ENCODE assay signal across 8 cellular contexts in genomic region chr5:149731332-149731616, GRCh38. TPM values are rescaled to one million over a fixed set of nuclear protein-coding genes. Genes with fewer than 3 reads are reported as not detected.
A peak's percentile ranks its signal among the peaks of the same experiment; 100 is the strongest.
DNase-seq lines count a peak whose midpoint lies in the region; ATAC-seq and TF ChIP-seq lines count a peak whose summit lies in the region.

No MANE protein-coding gene starts in this region.

- H3K4me1 Mint-ChIP-seq in T-helper 17 cell (peaks cover 6% of the 10 kb centered on the region), glutamatergic neuron (ENCODE audit: low read depth, unreplicated experiment) (peaks cover 8% of the 10 kb centered on the region)

- 1% methylated on average over 18 of the region's 23 CpGs for WGBS in smooth muscle cell (ENCODE audit: low lambda C conversion rate)

- peak overlapping the region; percentile 95 for H2AFZ ChIP-seq in smooth muscle cell (ENCODE audit: low read depth)

- peak overlapping the region; percentile 99 for H3K4me2 ChIP-seq in smooth muscle cell

- peak overlapping the region; percentile 69 for H3K9ac ChIP-seq in smooth muscle cell (ENCODE audit: low read depth)

- peak overlapping the region; percentile 84 for H3K27ac Mint-ChIP-seq in T-helper 17 cell
- no peak overlapping the region for H3K27ac Mint-ChIP-seq in glutamatergic neuron (ENCODE audit: unreplicated experiment)

- no peaks in the 10 kb centered on the region for H3F3A ChIP-seq in smooth muscle cell (ENCODE audit: low read depth)

- H3K36me3 ChIP-seq in smooth muscle cell (ENCODE audit: low read depth), result no peaks in the 10 kb centered on the region

- no peaks in the 10 kb centered on the region for H3K27me3 Mint-ChIP-seq in T-helper 17 cell
- peaks cover 9% of the 10 kb centered on the region for H3K27me3 Mint-ChIP-seq in glutamatergic neuron (ENCODE audit: unreplicated experiment)

- H3K36me3 Mint-ChIP-seq in T-helper 17 cell (ENCODE audit: low read depth), result no peaks in the 10 kb centered on the region
- no peaks in the 10 kb centered on the region for H3K36me3 Mint-ChIP-seq in glutamatergic neuron (ENCODE audit: unreplicated experiment)

- peaks cover 4% of the 10 kb centered on the region for H3K9me3 Mint-ChIP-seq in glutamatergic neuron (ENCODE audit: unreplicated experiment)

- peak overlapping the region; percentile 92 for H3K4me3 Mint-ChIP-seq in T-helper 17 cell
- peak overlapping the region; percentile 88 for H3K4me3 Mint-ChIP-seq in glutamatergic neuron (ENCODE audit: unreplicated experiment)

- H3K4me1 ChIP-seq in smooth muscle cell (ENCODE audit: low read depth), result peaks cover 13% of the 10 kb centered on the region

- H3K9me3 ChIP-seq in T-helper 17 cell (ENCODE audit: control insufficient read depth, low read length, poor library complexity, severe bottlenecking) (no peaks in the 10 kb centered on the region), smooth muscle cell (replicated peaks; ENCODE audit: low read depth) (no peaks in the 10 kb centered on the region)

- peak overlapping the region; percentile 61 for H3K27ac ChIP-seq in smooth muscle cell (ENCODE audit: low read depth)

- H3K79me2 ChIP-seq in smooth muscle cell (ENCODE audit: low read depth), result peaks cover 8% of the 10 kb centered on the region

- DNase-seq in activated CD4-positive, CD25-positive, alpha-beta regulatory T cell treated with anti-CD3 and anti-CD28 coated beads, Interleukin-2, amount 50 U/mL, for 72 hours, result peak; percentile 47
- no peak for DNase-seq in activated CD4-positive, CD25-positive, alpha-beta regulatory T cell (lab: John Stamatoyannopoulos, UW)
- no peak for DNase-seq in T-helper 17 cell
- DNase-seq in glutamatergic neuron, result peak; percentile 25
- DNase-seq in smooth muscle cell (lab: John Stamatoyannopoulos, UW; ENCODE audit: unreplicated experiment), result peak; percentile 68

- TF ChIP-seq CTCF in glutamatergic neuron (IDR thresholded peaks at IDR 0.05; ENCODE audit: partially characterized antibody, unreplicated experiment) (no peak), smooth muscle cell (IDR thresholded peaks at IDR 0.05; ENCODE audit: borderline replicate concordance, insufficient read depth, poor library complexity, severe bottlenecking) (no peak)

- H4K20me1 ChIP-seq in smooth muscle cell (ENCODE audit: low read depth), result no peaks in the 10 kb centered on the region

- no peaks in the 10 kb centered on the region for H3K27me3 ChIP-seq in smooth muscle cell (ENCODE audit: low read depth)

- ATAC-seq in T-helper 17 cell, result no peak
- ATAC-seq in GM18861 (IDR thresholded peaks at IDR 0.05; ENCODE audit: unreplicated experiment), result no peak
- no peak for ATAC-seq in GM18517 (IDR thresholded peaks at IDR 0.05; ENCODE audit: unreplicated experiment)
- ATAC-seq in HG03565 (IDR thresholded peaks at IDR 0.05; ENCODE audit: unreplicated experiment), result no peak

- H3K4me3 ChIP-seq in smooth muscle cell, result peak overlapping the region; percentile 94

RNA-seq across cellular contexts. Expression of gene PPARGC1B, which starts 1.2 kb away (rescaled TPM):
- total RNA-seq in T-helper 17 cell (1 to 10 TPM; 4.4 to 4.6 TPM), glutamatergic neuron (ENCODE audit: unreplicated experiment) (4.4 TPM), smooth muscle cell (1.3 and 3.3 TPM in 2 replicates)
- polyA plus RNA-seq in smooth muscle cell, result 1.1 and 1.7 TPM in 2 replicates

Comparison
In these comparisons a context has a peak if more than half of its experiments do, and no peak if none do; other contexts are left out.
1. DNase-seq: peak in activated CD4-positive, CD25-positive, alpha-beta regulatory T cell treated with anti-CD3 and anti-CD28 coated beads, Interleukin-2, amount 50 U/mL, for 72 hours (single experiment), glutamatergic neuron (single experiment) and smooth muscle cell (single experiment); none in activated CD4-positive, CD25-positive, alpha-beta regulatory T cell (0 of 4) and T-helper 17 cell (0 of 3).